Comparison of ENCODE assay signal across 12 cellular contexts in genomic region chr4:134490863-134491262, GRCh38.
"Had no signal": no experiment of that assay in that cellular context is flagged by ENCODE, and none has a peak within 500 bp of the region (broad histone marks: within the 10 kb centered on the region; RNA-seq: fewer than 3 reads in every experiment).

No MANE protein-coding gene starts in this region.

- H3K4me1 ChIP-seq: lower lobe of right lung had no signal

- H3K27ac ChIP-seq: lower lobe of right lung had no signal

- DNase-seq: activated CD4-positive, alpha-beta T cell treated with anti-CD3 and anti-CD28 coated beads, Interleukin-2, amount 10 ng/mL, durations not matched to agents 7 days and 5 days; activated CD8-positive, alpha-beta T cell treated with anti-CD3 and anti-CD28 coated beads, Interleukin-2, amount 10 ng/mL, durations not matched to agents 7 days and 5 days; activated naive CD4-positive, alpha-beta T cell treated with anti-CD3 and anti-CD28 coated beads for 36 hours; activated T-cell treated with anti-CD3 and anti-CD28 coated beads, Interleukin-2, amount 50 U/mL, for 24 hours; caudate nucleus; effector memory CD8-positive, alpha-beta T cell; islet precursor cell; left colon; lower lobe of right lung; nucleus accumbens; posterior cingulate gyrus; retina had no signal

- H3K4me3 ChIP-seq: lower lobe of right lung had no signal

- H3K36me3 ChIP-seq: lower lobe of right lung had no signal

- H3K9me3 ChIP-seq: lower lobe of right lung had no signal
